In genomic region chr17:80116276-80116922, GRCh38 we compare ENCODE assay signal across 17 cellular contexts. TPM values are rescaled to one million over a fixed set of nuclear protein-coding genes. Genes with fewer than 3 reads are reported as not detected.
"Had no signal": no experiment of that assay in that cellular context is flagged by ENCODE, and none has a peak within 500 bp of the region (broad histone marks: within the 10 kb centered on the region; RNA-seq: fewer than 3 reads in every experiment).

No MANE protein-coding gene starts in this region.

- H3K27ac ChIP-seq: epithelial cell of prostate, gastroesophageal sphincter, parathyroid adenoma had no signal

- H3K9me2 ChIP-seq: SK-N-SH had no signal

- ATAC-seq: gastroesophageal sphincter; left ventricle myocardium superior; stimulated activated naive CD8-positive, alpha-beta T cell treated with anti-CD3 and anti-CD28 coated beads, Interleukin-15, amount 100 ng/mL, for 72 hours had no signal

- H3K4me1 Mint-ChIP-seq: activated CD4-positive, alpha-beta T cell treated with anti-CD3 and anti-CD28 coated beads, Interleukin-2, amount 10 ng/mL, durations not matched to agents 7 days and 5 days; central memory CD8-positive, alpha-beta T cell; stimulated activated naive CD8-positive, alpha-beta T cell treated with anti-CD3 and anti-CD28 coated beads, Interleukin-15, amount 100 ng/mL, for 72 hours had no signal

- H3K4me3 Mint-ChIP-seq: activated CD4-positive, alpha-beta T cell treated with anti-CD3 and anti-CD28 coated beads, Interleukin-2, amount 10 ng/mL, durations not matched to agents 7 days and 5 days; central memory CD8-positive, alpha-beta T cell; stimulated activated naive CD8-positive, alpha-beta T cell treated with anti-CD3 and anti-CD28 coated beads, Interleukin-15, amount 100 ng/mL, for 72 hours had no signal

- H3K27me3 ChIP-seq: gastroesophageal sphincter had no signal

- H3K27me3 Mint-ChIP-seq: activated CD4-positive, alpha-beta T cell treated with anti-CD3 and anti-CD28 coated beads, Interleukin-2, amount 10 ng/mL, durations not matched to agents 7 days and 5 days; central memory CD8-positive, alpha-beta T cell; stimulated activated naive CD8-positive, alpha-beta T cell treated with anti-CD3 and anti-CD28 coated beads, Interleukin-15, amount 100 ng/mL, for 72 hours had no signal

- H3K79me2 ChIP-seq: parathyroid adenoma had no signal

- H3K4me2 ChIP-seq: SK-N-SH had no signal

- H3K4me3 ChIP-seq: gastroesophageal sphincter had no signal

- H3K9me3 ChIP-seq: gastroesophageal sphincter, SK-N-SH had no signal

- H3K27ac Mint-ChIP-seq: activated CD4-positive, alpha-beta T cell treated with anti-CD3 and anti-CD28 coated beads, Interleukin-2, amount 10 ng/mL, durations not matched to agents 7 days and 5 days; stimulated activated naive CD8-positive, alpha-beta T cell treated with anti-CD3 and anti-CD28 coated beads, Interleukin-15, amount 100 ng/mL, for 72 hours had no signal

- H3K9me3 Mint-ChIP-seq: activated CD4-positive, alpha-beta T cell treated with anti-CD3 and anti-CD28 coated beads, Interleukin-2, amount 10 ng/mL, durations not matched to agents 7 days and 5 days; central memory CD8-positive, alpha-beta T cell had no signal

- H3K4me1 ChIP-seq: gastroesophageal sphincter, parathyroid adenoma had no signal

- H2AFZ ChIP-seq: parathyroid adenoma had no signal

- DNase-seq: activated CD4-positive, alpha-beta T cell treated with anti-CD3 and anti-CD28 coated beads, Interleukin-2, amount 10 ng/mL, durations not matched to agents 7 days and 5 days; activated CD4-positive, CD25-positive, alpha-beta regulatory T cell; activated naive CD4-positive, alpha-beta T cell; cortex of kidney; effector memory CD4-positive, alpha-beta T cell; left ventricle myocardium superior; mesendoderm; retina; stimulated activated CD4-positive, alpha-beta T cell treated with anti-CD3 and anti-CD28 coated beads, Interleukin-4, amount 100 ng/mL, for 4 hours; stimulated activated naive CD8-positive, alpha-beta T cell treated with anti-CD3 and anti-CD28 coated beads, Interleukin-15, amount 100 ng/mL, for 72 hours had no signal

RNA-seq across cellular contexts. Expression of gene CARD14, which starts 53.4 kb away (rescaled TPM):
- total RNA-seq: activated CD4-positive, alpha-beta T cell treated with anti-CD3 and anti-CD28 coated beads, Interleukin-2, amount 10 ng/mL, durations not matched to agents 7 days and 5 days; kidney epithelial cell; left ventricle myocardium superior; T-helper 1 cell treated with Interleukin-12 subunit alpha and Interleukin-12 subunit beta and Interleukin-4 antibody, amounts not matched to agents 30 ng/mL and 1 ng/mL, for 36 hours had no signal
